12 cellular contexts compared by ENCODE assay signal in the genomic region with DNA sequence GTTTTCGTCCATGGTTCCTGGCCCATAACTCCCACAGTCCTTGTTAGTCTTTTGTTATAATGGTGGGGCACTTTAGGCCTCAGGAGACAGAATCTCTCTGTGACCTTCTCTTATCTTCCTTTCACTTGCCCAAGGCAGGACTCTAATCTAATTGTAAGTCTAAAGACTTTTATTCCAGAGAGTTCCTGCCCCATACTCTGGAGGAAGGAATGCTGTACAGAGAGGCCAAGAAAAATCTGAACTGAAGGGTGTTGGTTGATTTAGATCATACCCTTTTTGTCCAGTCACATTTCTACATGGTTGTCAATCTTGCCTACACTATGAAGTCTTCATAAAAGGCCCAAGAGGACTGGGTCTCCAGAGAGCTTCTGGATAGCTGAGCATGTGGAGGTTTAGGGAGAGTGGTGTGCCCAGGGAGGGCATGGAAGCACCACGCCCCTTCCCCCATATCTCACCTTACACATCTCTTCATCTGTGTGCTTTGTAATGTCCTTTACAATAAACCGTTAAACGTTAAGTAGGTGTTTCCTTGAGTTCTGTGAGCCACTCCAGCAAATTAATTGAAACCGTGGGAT.
A peak's percentile ranks its signal among the peaks of the same experiment; 100 is the strongest.
DNase-seq lines count a peak whose midpoint lies in the region; ATAC-seq and TF ChIP-seq lines count a peak whose summit lies in the region.
"Had no signal": no experiment of that assay in that cellular context is flagged by ENCODE, and none has a peak within 500 bp of the region (broad histone marks: within the 10 kb centered on the region; RNA-seq: fewer than 3 reads in every experiment).

No MANE protein-coding gene starts in this region.

- peaks cover 14% of the 10 kb centered on the region for H3K36me3 Mint-ChIP-seq in activated T-cell treated with anti-CD3 and anti-CD28 coated beads, Interleukin-2, amount 50 U/mL, for 4 hours (ENCODE audit: insufficient read depth)

- intact Hi-C loops in right cardiac atrium (cut with DNase I), result no loop called here

- no peaks in the 10 kb centered on the region for H3K27me3 Mint-ChIP-seq in activated T-cell treated with anti-CD3 and anti-CD28 coated beads, Interleukin-2, amount 50 U/mL, for 4 hours (ENCODE audit: low read depth)
- H3K27me3 Mint-ChIP-seq in stimulated activated naive CD8-positive, alpha-beta T cell treated with anti-CD3 and anti-CD28 coated beads, Interleukin-15, amount 100 ng/mL, for 72 hours, result no peaks in the 10 kb centered on the region

- H3K27me3 ChIP-seq in right cardiac atrium (ENCODE audit: control insufficient read depth, insufficient read depth), result no peaks in the 10 kb centered on the region
- H3K27me3 ChIP-seq: SJCRH30 had no signal

- peaks cover 80% of the 10 kb centered on the region for H3K4me1 Mint-ChIP-seq in activated T-cell treated with anti-CD3 and anti-CD28 coated beads, Interleukin-2, amount 50 U/mL, for 4 hours (ENCODE audit: low read depth)
- peaks cover 75% of the 10 kb centered on the region for H3K4me1 Mint-ChIP-seq in stimulated activated naive CD8-positive, alpha-beta T cell treated with anti-CD3 and anti-CD28 coated beads, Interleukin-15, amount 100 ng/mL, for 72 hours

- peak overlapping the region; percentile 16 for H3K4me3 Mint-ChIP-seq in activated T-cell treated with anti-CD3 and anti-CD28 coated beads, Interleukin-2, amount 50 U/mL, for 4 hours
- H3K4me3 Mint-ChIP-seq in stimulated activated naive CD8-positive, alpha-beta T cell treated with anti-CD3 and anti-CD28 coated beads, Interleukin-15, amount 100 ng/mL, for 72 hours, result peak overlapping the region; percentile 40 to 43

- 76% methylated on average over 5 of the region's 5 CpGs for WGBS in right cardiac atrium

- no peaks in the 10 kb centered on the region for H3K9me3 Mint-ChIP-seq in activated T-cell treated with anti-CD3 and anti-CD28 coated beads, Interleukin-2, amount 50 U/mL, for 4 hours
- peaks cover 0 to 4% of the 10 kb centered on the region in 2 donors for H3K9me3 Mint-ChIP-seq in stimulated activated naive CD8-positive, alpha-beta T cell treated with anti-CD3 and anti-CD28 coated beads, Interleukin-15, amount 100 ng/mL, for 72 hours

- H3K27ac Mint-ChIP-seq in stimulated activated naive CD8-positive, alpha-beta T cell treated with anti-CD3 and anti-CD28 coated beads, Interleukin-15, amount 100 ng/mL, for 72 hours, result peak overlapping the region in 1 of 2 donors; percentile 27

- no peak overlapping the region for H3K4me3 ChIP-seq in right cardiac atrium (ENCODE audit: low read length)
- H3K4me3 ChIP-seq: SJCRH30 had no signal

- peak overlapping the region; percentile 12 for H3K27ac ChIP-seq in right cardiac atrium (ENCODE audit: low read length)
- H3K27ac ChIP-seq in caudate nucleus (ENCODE audit: low read depth, low read length), result no peak overlapping the region
- H3K27ac ChIP-seq: SJCRH30 had no signal

- H3K9me3 ChIP-seq in right cardiac atrium (ENCODE audit: control insufficient read depth, low read length), result no peaks in the 10 kb centered on the region
- H3K9me3 ChIP-seq: SJCRH30 had no signal

- peaks cover 13% of the 10 kb centered on the region for H3K4me1 ChIP-seq in right cardiac atrium (ENCODE audit: control insufficient read depth, insufficient read depth, low read length)

- TF ChIP-seq POLR2A in GM18505 (IDR thresholded peaks at IDR 0.05; ENCODE audit: borderline replicate concordance, extremely low read depth, insufficient read depth, insufficient read length), result no peak

- no peak for DNase-seq in activated T-cell treated with anti-CD3 and anti-CD28 coated beads, Interleukin-2, amount 50 U/mL, for 4 hours
- DNase-seq in activated T-cell treated with anti-CD3 and anti-CD28 coated beads for 4 hours, result no peak
- DNase-seq in NCI-H226, result peak; percentile 22
- no peak for DNase-seq in right cardiac atrium
- DNase-seq in stimulated activated naive CD8-positive, alpha-beta T cell treated with anti-CD3 and anti-CD28 coated beads, Interleukin-15, amount 100 ng/mL, for 72 hours, result no peak
- DNase-seq in caudate nucleus (lab: John Stamatoyannopoulos, UW), result no peak
- DNase-seq: foreskin fibroblast, NCI-H1048, NCI-H510A, SJCRH30 had no signal

- ATAC-seq in activated T-cell treated with anti-CD3 and anti-CD28 coated beads, Interleukin-2, amount 50 U/mL, for 4 hours, result no peak
- ATAC-seq in right cardiac atrium (peak; percentile 41 to 56), GM18505 (IDR thresholded peaks at IDR 0.05; ENCODE audit: unreplicated experiment) (no peak), GM21381 (IDR thresholded peaks at IDR 0.05; ENCODE audit: unreplicated experiment) (no peak)
- no peak for ATAC-seq in stimulated activated naive CD8-positive, alpha-beta T cell treated with anti-CD3 and anti-CD28 coated beads, Interleukin-15, amount 100 ng/mL, for 72 hours

Comparison
In these comparisons a context has a peak if more than half of its experiments do, and no peak if none do; other contexts are left out.
1. ATAC-seq: peak in right cardiac atrium (2 of 2); none in activated T-cell treated with anti-CD3 and anti-CD28 coated beads, Interleukin-2, amount 50 U/mL, for 4 hours (0 of 2), stimulated activated naive CD8-positive, alpha-beta T cell treated with anti-CD3 and anti-CD28 coated beads, Interleukin-15, amount 100 ng/mL, for 72 hours (single experiment), GM18505 (single experiment) and GM21381 (single experiment).